12 cellular contexts compared by ENCODE assay signal in genomic region chr4:15020502-15021286, GRCh38. TPM values are rescaled to one million over a fixed set of nuclear protein-coding genes. Genes with fewer than 3 reads are reported as not detected.
DNase-seq lines count a peak whose midpoint lies in the region; ATAC-seq and TF ChIP-seq lines count a peak whose summit lies in the region.
"Had no signal": no experiment of that assay in that cellular context is flagged by ENCODE, and none has a peak within 500 bp of the region (broad histone marks: within the 10 kb centered on the region; RNA-seq: fewer than 3 reads in every experiment).

No MANE protein-coding gene starts in this region.

- 100% methylated on average over 1 of the region's 7 CpGs; no CpG with 5 or more reads in 1 of the 2 experiments for WGBS in IMR-90 (ENCODE audit: extremely low coverage in 2 of 2, insufficient read length in 1 of 2), 2 experiments

- no peaks in the 10 kb centered on the region for H3K27me3 Mint-ChIP-seq in CD14-positive monocyte (ENCODE audit: low read depth in 3 of 3)

- no peak for TF ChIP-seq RAD21 in IMR-90 (IDR thresholded peaks at IDR 0.05; ENCODE audit: low read length)

- no peaks in the 10 kb centered on the region; the same call in none of the 2 replicates for H3K4me1 ChIP-seq in IMR-90 (ENCODE audit: control insufficient read depth, insufficient read depth, low read length)

- H3K14ac ChIP-seq in IMR-90 (replicated peaks; ENCODE audit: low read depth, low read length), result no peak overlapping the region

- H3K4me1 Mint-ChIP-seq in CD14-positive monocyte, result peaks cover 7% of the 10 kb centered on the region

- H3K27me3 ChIP-seq in IMR-90 (ENCODE audit: control insufficient read depth, insufficient read depth, low read length) (no peaks in the 10 kb centered on the region), dorsolateral prefrontal cortex (no peaks in the 10 kb centered on the region)

- no peaks in the 10 kb centered on the region for H3K9me3 ChIP-seq in IMR-90 (ENCODE audit: control insufficient read depth, insufficient read depth, low read length)

- no peak for TF ChIP-seq CTCF in IMR-90 (conservative IDR thresholded peaks at IDR 0.05; ENCODE audit: low read depth, low read length)
- no peak for TF ChIP-seq CTCF in dorsolateral prefrontal cortex (IDR thresholded peaks at IDR 0.05 in 54 of 56, conservative IDR thresholded peaks at IDR 0.05 in 2 of 56; ENCODE audit: low read depth in 1 of 56, partially characterized antibody in 56 of 56)
- no peak for TF ChIP-seq CTCF in CD14-positive monocyte (IDR thresholded peaks at IDR 0.05)

- no TSS peak for BruUV-seq in IMR-90 (replicated peaks; lab: Mats Ljungman, UMichigan)

- no peaks in the 10 kb centered on the region; the same call in 1 of the 2 replicates for H3K9me1 ChIP-seq in IMR-90 (ENCODE audit: insufficient read depth, low read length)

- peaks cover 7 to 30% of the 10 kb centered on the region in 2 experiments; a peak in 3 of 4 replicates for H3K79me1 ChIP-seq in IMR-90 (ENCODE audit: low read depth in 1 of 2, low read length in 2 of 2)

- peak overlapping the region; percentile 44; the same call in 1 of the 2 replicates for H3K23ac ChIP-seq in IMR-90 (ENCODE audit: low read depth, low read length)

- no peak overlapping the region for H2AFZ ChIP-seq in IMR-90 (replicated peaks; ENCODE audit: low read length, poor library complexity)

- POLR2A ChIA-PET in IMR-90 (lab: Charles Lee; ENCODE audit: unreplicated experiment), result no interaction called here

- no peak overlapping the region for H3K4ac ChIP-seq in IMR-90 (ENCODE audit: low read depth, low read length)

- H2BK15ac ChIP-seq in IMR-90 (ENCODE audit: low read depth, low read length), result no peak overlapping the region

- intact Hi-C loops in IMR-90 (cut with micrococcal nuclease) (no loop called here), dorsolateral prefrontal cortex (cut with DNase I) (no loop called here), CD14-positive monocyte (cut with micrococcal nuclease) (no loop called here)

- DNase-seq in IMR-90, result no peak
- no peak for DNase-seq in dorsolateral prefrontal cortex
- DNase-seq in substantia nigra (lab: John Stamatoyannopoulos, UW), result peak in 12 of 49 donors; percentile 1 to 31 (median 8)
- DNase-seq in HuH-7 (ENCODE audit: low spot score), result no peak
- no peak for DNase-seq in CD14-positive monocyte (ENCODE audit: low spot score)
- DNase-seq: activated T-cell treated with anti-CD3 and anti-CD28 coated beads, Interleukin-2, amount 50 U/mL, for 1 hour; COR-L47; left colon; NCI-H1105 had no signal

- H3K18ac ChIP-seq in IMR-90 (ENCODE audit: low read depth, low read length), result no peak overlapping the region

- H2AK5ac ChIP-seq in IMR-90 (ENCODE audit: low read depth, low read length), result no peak overlapping the region

- H3K27ac ChIP-seq in IMR-90 (ENCODE audit: insufficient read depth, low read length), result no peak overlapping the region
- peak overlapping the region; percentile 18 to 100 (median 82) for H3K27ac ChIP-seq in dorsolateral prefrontal cortex
- peak overlapping the region; percentile 77 for H3K27ac ChIP-seq in substantia nigra (ENCODE audit: low read depth, low read length, poor library complexity, severe bottlenecking)

- ATAC-seq in GM19324 (IDR thresholded peaks at IDR 0.05; ENCODE audit: low FRiP score, unreplicated experiment), result peak; percentile 74
- ATAC-seq in IMR-90 (ENCODE audit: low read depth), result no peak; the same call in 1 of the 2 replicates
- no peak for ATAC-seq in GM18907 (IDR thresholded peaks at IDR 0.05; ENCODE audit: unreplicated experiment)
- no peak for ATAC-seq in GM18870 (IDR thresholded peaks at IDR 0.05; ENCODE audit: unreplicated experiment)
- ATAC-seq: left colon had no signal

- no peak overlapping the region for H3K4me3 Mint-ChIP-seq in CD14-positive monocyte

- no peak overlapping the region for H2BK120ac ChIP-seq in IMR-90 (ENCODE audit: low read depth, low read length)

- H3K4me3 ChIP-seq in IMR-90 (ENCODE audit: insufficient read depth, low read depth, low read length) (no peak overlapping the region), dorsolateral prefrontal cortex (peak overlapping the region in 53 of 59 donors; percentile 0 to 58 (median 29))

- 0 out of 2 replicates have a peak, but pooled peaks cover 3% of the 10 kb centered on the region for H4K20me1 ChIP-seq in IMR-90 (ENCODE audit: insufficient read depth, low read length)

- no peak overlapping the region for H4K5ac ChIP-seq in IMR-90 (ENCODE audit: low read depth, low read length)

- H2BK5ac ChIP-seq in IMR-90 (ENCODE audit: low read depth, low read length, poor library complexity, severe bottlenecking), result no peak overlapping the region

- H3K27ac Mint-ChIP-seq in CD14-positive monocyte, result peak overlapping the region in 1 of 7 donors; percentile 49

- no peak overlapping the region for H3K56ac ChIP-seq in IMR-90 (ENCODE audit: extremely low read depth, insufficient read depth, low read length)

- in situ Hi-C loops in IMR-90 (cut with MboI; ENCODE audit: low sequenced_read_pairs), result loop anchor here (25.0 kb wide), 1 partner anchor 667 kb away; the partner anchor contains the start of gene FAM200B

- H3K36me3 Mint-ChIP-seq in CD14-positive monocyte, result peaks cover 65 to 73% of the 10 kb centered on the region in 2 donors

- no peak overlapping the region for H4K8ac ChIP-seq in IMR-90 (ENCODE audit: low read depth in 2 of 2, low read length in 2 of 2)

- dilution Hi-C loops in IMR-90 (cut with HindIII; ENCODE audit: low sequenced_read_pairs, unreplicated experiment), result no loop called here

- no peak overlapping the region for H4K91ac ChIP-seq in IMR-90 (ENCODE audit: insufficient read depth, low read depth, low read length)

- CTCF ChIA-PET in IMR-90 (lab: Yijun Ruan, JAX), result no interaction called here

- H3K4me2 ChIP-seq in IMR-90 (ENCODE audit: low read depth, low read length), result no peak overlapping the region

- no peak overlapping the region for H2BK20ac ChIP-seq in IMR-90 (ENCODE audit: low read depth, low read length)

- H3K36me3 ChIP-seq in IMR-90 (ENCODE audit: control insufficient read depth, insufficient read depth, low read length), result peaks cover 9% of the 10 kb centered on the region

- no peaks in the 10 kb centered on the region for H3K9me3 Mint-ChIP-seq in CD14-positive monocyte

- H3K9ac ChIP-seq in IMR-90 (ENCODE audit: low read depth, low read length), result no peak overlapping the region

- no peak for TF ChIP-seq POLR2A in IMR-90 (IDR thresholded peaks at IDR 0.05; ENCODE audit: low read depth, low read length)

- H2AK9ac ChIP-seq in IMR-90 (replicated peaks; ENCODE audit: low read depth, low read length, poor library complexity), result no peak overlapping the region

TF ChIP-seq in IMR-90, 13 proteins besides CTCF, POLR2A, EP300 and RAD21:
- TF ChIP-seq, protein P1, sequence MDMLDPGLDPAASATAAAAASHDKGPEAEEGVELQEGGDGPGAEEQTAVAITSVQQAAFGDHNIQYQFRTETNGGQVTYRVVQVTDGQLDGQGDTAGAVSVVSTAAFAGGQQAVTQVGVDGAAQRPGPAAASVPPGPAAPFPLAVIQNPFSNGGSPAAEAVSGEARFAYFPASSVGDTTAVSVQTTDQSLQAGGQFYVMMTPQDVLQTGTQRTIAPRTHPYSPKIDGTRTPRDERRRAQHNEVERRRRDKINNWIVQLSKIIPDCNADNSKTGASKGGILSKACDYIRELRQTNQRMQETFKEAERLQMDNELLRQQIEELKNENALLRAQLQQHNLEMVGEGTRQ (IDR thresholded peaks at IDR 0.05; ENCODE audit: low read depth, low read length), result no peak
- TF ChIP-seq MAZ (IDR thresholded peaks at IDR 0.05; ENCODE audit: borderline replicate concordance, low read depth, low read length) (no peak), NFE2L2 (IDR thresholded peaks at IDR 0.05; ENCODE audit: low read depth, low read length) (no peak), CHD1 (IDR thresholded peaks at IDR 0.05; ENCODE audit: low read depth, low read length) (no peak), CEBPB (IDR thresholded peaks at IDR 0.05; ENCODE audit: low read depth, low read length) (no peak), RCOR1 (IDR thresholded peaks at IDR 0.05; ENCODE audit: insufficient replicate concordance, low read length) (no peak), FOS (IDR thresholded peaks at IDR 0.05; ENCODE audit: low read depth, low read length) (no peak), RFX5 (IDR thresholded peaks at IDR 0.05; ENCODE audit: low read depth, low read length) (no peak), SMC3 (IDR thresholded peaks at IDR 0.05; ENCODE audit: low read depth, low read length) (no peak), MAFK (IDR thresholded peaks at IDR 0.05; ENCODE audit: low read depth, low read length) (no peak), MXI1 (IDR thresholded peaks at IDR 0.05; ENCODE audit: borderline replicate concordance, low read depth, low read length) (no peak), BHLHE40 (IDR thresholded peaks at IDR 0.05; ENCODE audit: low read depth, low read length) (no peak)
- TF ChIP-seq, protein P2, sequence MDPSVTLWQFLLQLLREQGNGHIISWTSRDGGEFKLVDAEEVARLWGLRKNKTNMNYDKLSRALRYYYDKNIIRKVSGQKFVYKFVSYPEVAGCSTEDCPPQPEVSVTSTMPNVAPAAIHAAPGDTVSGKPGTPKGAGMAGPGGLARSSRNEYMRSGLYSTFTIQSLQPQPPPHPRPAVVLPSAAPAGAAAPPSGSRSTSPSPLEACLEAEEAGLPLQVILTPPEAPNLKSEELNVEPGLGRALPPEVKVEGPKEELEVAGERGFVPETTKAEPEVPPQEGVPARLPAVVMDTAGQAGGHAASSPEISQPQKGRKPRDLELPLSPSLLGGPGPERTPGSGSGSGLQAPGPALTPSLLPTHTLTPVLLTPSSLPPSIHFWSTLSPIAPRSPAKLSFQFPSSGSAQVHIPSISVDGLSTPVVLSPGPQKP (IDR thresholded peaks at IDR 0.05; ENCODE audit: borderline replicate concordance, low read depth, low read length), result no peak

RNA-seq across cellular contexts. Expression of gene CPEB2, which starts 18.4 kb away (rescaled TPM):
- 10.6 and 18.1 TPM in 2 replicates for total RNA-seq in IMR-90 (2012; rRNA removed)
- polyA plus RNA-seq in IMR-90 (2012; rRNA removed), result 9.4 and 12.0 TPM in 2 replicates
- polyA plus RNA-seq in IMR-90 (2012; cell fraction: cytosol; rRNA removed), result 2.8 and 3.4 TPM in 2 replicates
- 7.0 and 65.7 TPM in 2 replicates for polyA plus RNA-seq in IMR-90 (2012; cell fraction: nucleus; rRNA removed; ENCODE audit: low replicate concordance)
- 10 to 100 TPM; 31.4 to 88.1 (median 53.3) TPM for total RNA-seq in dorsolateral prefrontal cortex
- 1 to 10 TPM; 1.6 to 1.7 TPM for polyA plus RNA-seq in CD14-positive monocyte
